8 cellular contexts compared by ENCODE assay signal in genomic region chr13:23888658-23889597, GRCh38. TPM values are rescaled to one million over a fixed set of nuclear protein-coding genes. Genes with fewer than 3 reads are reported as not detected.
DNase-seq lines count a peak whose midpoint lies in the region; ATAC-seq, FAIRE-seq and TF ChIP-seq lines count a peak whose summit lies in the region.

MIPEP (minus strand) TSS chr13:23889400; CDS start chr13:23889320, 80 bp downstream.

- H3K4me1 ChIP-seq in kidney (ENCODE audit: control insufficient read depth in 1 of 2, insufficient read depth in 1 of 2, low read depth in 1 of 2, low read length in 2 of 2), result peaks cover 2 to 9% of the 10 kb centered on the region in 2 donors

- peak; percentile 92 to 98 for DNase-seq in AML-193 (lab: John Stamatoyannopoulos, UW)
- peak; percentile 88 to 94 for DNase-seq in NCI-H446 (lab: John Stamatoyannopoulos, UW)
- peak; percentile 84 for DNase-seq in activated CD4-positive, alpha-beta T cell treated with anti-CD3 and anti-CD28 coated beads for 1 hour
- DNase-seq in cerebellum (ENCODE audit: low spot score), result peak; percentile 94
- DNase-seq in kidney, result peak; percentile 98
- DNase-seq in stimulated activated CD4-positive, alpha-beta T cell treated with anti-CD3 and anti-CD28 coated beads, Interleukin-15, amount 100 ng/mL, for 24 hours, result peak; percentile 95

- FAIRE-seq in kidney (lab: Jason Lieb, UNC), result no peak

- H3K9ac ChIP-seq in kidney (ENCODE audit: low read length in 2 of 2), result peak within 1 kb of the TSS; percentile 4 to 94

- peak; percentile 97 for ATAC-seq in GM19023 (IDR thresholded peaks at IDR 0.05; ENCODE audit: unreplicated experiment)
- peak; percentile 94 for ATAC-seq in HG03280 (IDR thresholded peaks at IDR 0.05; ENCODE audit: unreplicated experiment)

- peak within 1 kb of the TSS; percentile 84 to 95 for H3K4me3 ChIP-seq in kidney (ENCODE audit: low read length in 2 of 2)

- H3K27ac ChIP-seq in kidney (ENCODE audit: low read depth in 2 of 2, low read length in 2 of 2), result peak within 1 kb of the TSS; percentile 29 to 86

- intact Hi-C loops in kidney (cut with DNase I), result no loop called here

- peaks cover 0 to 6% of the 10 kb centered on the region in 2 donors for H3K36me3 ChIP-seq in kidney (ENCODE audit: control insufficient read depth in 1 of 2, insufficient read depth in 2 of 2, low read length in 2 of 2)

- peak; percentile 70 for TF ChIP-seq CTCF in kidney (IDR thresholded peaks at IDR 0.05; ENCODE audit: borderline replicate concordance, extremely low read depth, insufficient read depth)

- no peaks in the 10 kb centered on the region for H3K9me3 ChIP-seq in kidney (ENCODE audit: control insufficient read depth in 1 of 2, low read length in 2 of 2)

RNA-seq across cellular contexts. Expression of gene MIPEP, which starts in this region (rescaled TPM):
- total RNA-seq in cerebellum (12.1 TPM), kidney (29.1 TPM)
- polyA plus RNA-seq in kidney (ENCODE audit: insufficient read depth, low read depth, low replicate concordance), result 46.8 TPM

Comparison
In these comparisons a context has a peak if more than half of its experiments do, and no peak if none do; other contexts are left out.
1. Peak in every context shown above with its lines: DNase-seq, ATAC-seq, H3K4me3 ChIP-seq and H3K27ac ChIP-seq.